8 cellular contexts compared by ENCODE assay signal in genomic region chr1:148952938-148953616, GRCh38.
DNase-seq lines count a peak whose midpoint lies in the region; ATAC-seq and TF ChIP-seq lines count a peak whose summit lies in the region.
"Not testable (repeated sequence)": the region's sequence is repeated elsewhere in the genome, so short reads cannot be mapped to it uniquely, and the experiment has no call there.

No MANE protein-coding gene starts in this region.

- intact Hi-C loops in dendritic cell treated with granulocyte-macrophage colony-stimulating factor and Interleukin-4, amounts not matched to agents 40 ng/mL and 50 ng/mL, for 4 days (cut with micrococcal nuclease); transverse colon (cut with DNase I; ENCODE audit: low total_unique reads): not testable (repeated sequence)

- H3K27ac Mint-ChIP-seq in activated CD8-positive, alpha-beta T cell treated with anti-CD3 and anti-CD28 coated beads, Interleukin-2, amount 10 ng/mL, durations not matched to agents 7 days and 5 days; dendritic cell treated with granulocyte-macrophage colony-stimulating factor and Interleukin-4, amounts not matched to agents 40 ng/mL and 50 ng/mL, for 4 days: not testable (repeated sequence)
- H3K27ac Mint-ChIP-seq in osteocyte (ENCODE audit: unreplicated experiment): peak overlapping the region; percentile 70

- DNase-seq in NCI-H446 (lab: John Stamatoyannopoulos, UW) (peak; percentile 4 to 17), osteocyte (ENCODE audit: extremely low spot score, unreplicated experiment) (peak; percentile 74), transverse colon (peak; percentile 31)
- DNase-seq in activated CD8-positive, alpha-beta T cell treated with anti-CD3 and anti-CD28 coated beads, Interleukin-2, amount 10 ng/mL, durations not matched to agents 7 days and 5 days: peak; percentile 38

- not testable (repeated sequence) for H3K36me3 Mint-ChIP-seq in activated CD8-positive, alpha-beta T cell treated with anti-CD3 and anti-CD28 coated beads, Interleukin-2, amount 10 ng/mL, durations not matched to agents 7 days and 5 days (ENCODE audit: low read depth); dendritic cell treated with granulocyte-macrophage colony-stimulating factor and Interleukin-4, amounts not matched to agents 40 ng/mL and 50 ng/mL, for 4 days (ENCODE audit: low read depth); osteocyte (ENCODE audit: unreplicated experiment)

- not testable (repeated sequence) for H3K27me3 ChIP-seq in transverse colon

- not testable (repeated sequence) for TF ChIP-seq POLR2A in transverse colon (IDR thresholded peaks at IDR 0.05)

- not testable (repeated sequence) for H3K9me3 Mint-ChIP-seq in activated CD8-positive, alpha-beta T cell treated with anti-CD3 and anti-CD28 coated beads, Interleukin-2, amount 10 ng/mL, durations not matched to agents 7 days and 5 days (ENCODE audit: insufficient read depth); dendritic cell treated with granulocyte-macrophage colony-stimulating factor and Interleukin-4, amounts not matched to agents 40 ng/mL and 50 ng/mL, for 4 days; osteocyte (ENCODE audit: unreplicated experiment)

- H3K9me3 ChIP-seq in ES-I3 (ENCODE audit: control insufficient read depth, insufficient read depth, low read length); iPS-18c (ENCODE audit: control insufficient read depth, insufficient read depth, low read length); transverse colon: not testable (repeated sequence)

- peak overlapping the region; percentile 78 for H3K4me3 Mint-ChIP-seq in activated CD8-positive, alpha-beta T cell treated with anti-CD3 and anti-CD28 coated beads, Interleukin-2, amount 10 ng/mL, durations not matched to agents 7 days and 5 days
- peak overlapping the region; percentile 63 for H3K4me3 Mint-ChIP-seq in dendritic cell treated with granulocyte-macrophage colony-stimulating factor and Interleukin-4, amounts not matched to agents 40 ng/mL and 50 ng/mL, for 4 days
- peak overlapping the region; percentile 78 for H3K4me3 Mint-ChIP-seq in osteocyte (ENCODE audit: unreplicated experiment)

- TF ChIP-seq CTCF in osteocyte (IDR thresholded peaks at IDR 0.05); transverse colon (IDR thresholded peaks at IDR 0.05): not testable (repeated sequence)

- H3K27ac ChIP-seq in transverse colon: peak overlapping the region; percentile 68 to 86 (median 82)

- 6% methylated on average over 22 of the region's 28 CpGs; no CpG with 5 or more reads in 1 of the 2 donors for WGBS in transverse colon (ENCODE audit: low coverage in 1 of 2), 2 donors

- ATAC-seq in HG02884 (IDR thresholded peaks at IDR 0.05; ENCODE audit: unreplicated experiment): peak; percentile 1
- not testable (repeated sequence) for ATAC-seq in activated CD8-positive, alpha-beta T cell treated with anti-CD3 and anti-CD28 coated beads, Interleukin-2, amount 10 ng/mL, durations not matched to agents 7 days and 5 days

- H3K4me3 ChIP-seq in iPS-18c (ENCODE audit: insufficient read depth, low read depth, low read length): peak overlapping the region; percentile 65
- H3K4me3 ChIP-seq in transverse colon: peak overlapping the region; percentile 41 to 55 (median 48)

- CTCF ChIA-PET in activated CD8-positive, alpha-beta T cell treated with anti-CD3 and anti-CD28 coated beads, Interleukin-2, amount 10 ng/mL, durations not matched to agents 7 days and 5 days (lab: Charles Lee): not testable (repeated sequence)

- TF ChIP-seq EP300 in transverse colon (IDR thresholded peaks at IDR 0.05; ENCODE audit: low read depth): not testable (repeated sequence)

- POLR2A ChIA-PET in activated CD8-positive, alpha-beta T cell treated with anti-CD3 and anti-CD28 coated beads, Interleukin-2, amount 10 ng/mL, durations not matched to agents 7 days and 5 days (lab: Charles Lee): not testable (repeated sequence)

- peak overlapping the region; percentile 47; the same call in 1 of the 2 replicates for H3K9ac ChIP-seq in ES-I3 (ENCODE audit: low read depth, low read length)

- in situ Hi-C loops in transverse colon (cut with MboI; ENCODE audit: low pct_ligation_motif_present in 1 of 4, low pct_unique_long_range_greater_than_20kb in 1 of 4, low sequenced_read_pairs in 3 of 4): not testable (repeated sequence)

- not testable (repeated sequence) for H3K4me1 ChIP-seq in ES-I3 (ENCODE audit: insufficient read depth, low read length); transverse colon

- not testable (repeated sequence) for H3K27me3 Mint-ChIP-seq in activated CD8-positive, alpha-beta T cell treated with anti-CD3 and anti-CD28 coated beads, Interleukin-2, amount 10 ng/mL, durations not matched to agents 7 days and 5 days (ENCODE audit: low read depth); dendritic cell treated with granulocyte-macrophage colony-stimulating factor and Interleukin-4, amounts not matched to agents 40 ng/mL and 50 ng/mL, for 4 days; osteocyte (ENCODE audit: unreplicated experiment)

- H3K36me3 ChIP-seq in ES-I3 (ENCODE audit: insufficient read depth, low read length); transverse colon: not testable (repeated sequence)

- peaks cover 14% of the 10 kb centered on the region for H3K4me1 Mint-ChIP-seq in activated CD8-positive, alpha-beta T cell treated with anti-CD3 and anti-CD28 coated beads, Interleukin-2, amount 10 ng/mL, durations not matched to agents 7 days and 5 days (ENCODE audit: low read depth)
- H3K4me1 Mint-ChIP-seq in dendritic cell treated with granulocyte-macrophage colony-stimulating factor and Interleukin-4, amounts not matched to agents 40 ng/mL and 50 ng/mL, for 4 days (ENCODE audit: low read depth): peaks cover 11% of the 10 kb centered on the region
- peaks cover 10% of the 10 kb centered on the region for H3K4me1 Mint-ChIP-seq in osteocyte (ENCODE audit: unreplicated experiment)

Comparison
In these comparisons a context has a peak if more than half of its experiments do, and no peak if none do; other contexts are left out.
1. DNase-seq: peak in every context shown above with its lines; median percentile 74 in osteocyte; 38 in activated CD8-positive, alpha-beta T cell treated with anti-CD3 and anti-CD28 coated beads, Interleukin-2, amount 10 ng/mL, durations not matched to agents 7 days and 5 days; 31 in transverse colon; 10 in NCI-H446.